25 cellular contexts compared by ENCODE assay signal in genomic region chr4:172515266-172515879, GRCh38.
DNase-seq lines count a peak whose midpoint lies in the region; ATAC-seq, FAIRE-seq and TF ChIP-seq lines count a peak whose summit lies in the region.
"Had no signal": no experiment of that assay in that cellular context is flagged by ENCODE, and none has a peak within 500 bp of the region (broad histone marks: within the 10 kb centered on the region; RNA-seq: fewer than 3 reads in every experiment).

No MANE protein-coding gene starts in this region.

- DNase-seq in NCI-H82 (lab: John Stamatoyannopoulos, UW) (peak; percentile 36), NCI-H82 treated with DMSO at 0.1 percent for 48 hours (lab: John Stamatoyannopoulos, UW; ENCODE audit: unreplicated experiment) (no peak), astrocyte (ENCODE audit: low read depth) (peak; percentile 54), iPS DF 4.7 (ENCODE audit: extremely low read depth, low spot score) (peak; percentile 9), NCI-H510A (lab: John Stamatoyannopoulos, UW) (no peak), left colon (no peak), germinal center (ENCODE audit: low spot score) (no peak), NCI-H1417 (lab: John Stamatoyannopoulos, UW) (no peak)
- DNase-seq: 8988T; activated effector memory CD4-positive, alpha-beta T cell treated with Interleukin-2 at 50 U/mL for 16 hours; amygdala; colonic mucosa; DMS79 treated with DMSO at 0.1 percent for 48 hours; gastrocnemius medialis; Kasumi-1; SHP77 treated with DMSO at 0.1 percent for 48 hours; stimulated activated CD4-positive, alpha-beta T cell treated with anti-CD3 and anti-CD28 coated beads, Interleukin-15, amount 100 ng/mL, for 24 hours; stimulated activated naive CD4-positive, alpha-beta T cell treated with Interleukin-2 at 50 U/mL for 16 hours; T-helper 2 cell had no signal

- TF ChIP-seq CTCF in astrocyte (IDR thresholded peaks at IDR 0.05; ENCODE audit: insufficient read depth, low read depth, low read length): no peak

- H3K79me2 ChIP-seq in astrocyte (ENCODE audit: insufficient read depth, low read length): no peaks in the 10 kb centered on the region

- H3K9me3 Mint-ChIP-seq in astrocyte (ENCODE audit: unreplicated experiment): peaks cover 4% of the 10 kb centered on the region

- H3K27ac Mint-ChIP-seq in astrocyte (ENCODE audit: unreplicated experiment): peak overlapping the region; percentile 80
- H3K27ac Mint-ChIP-seq: memory B cell had no signal

- H3K27me3 ChIP-seq in astrocyte (ENCODE audit: insufficient read depth, low read length): no peaks in the 10 kb centered on the region
- H3K27me3 ChIP-seq: colonic mucosa, gastrocnemius medialis, tibial nerve had no signal

- H3K9ac ChIP-seq in astrocyte (ENCODE audit: low read length): no peak overlapping the region

- no peak for ATAC-seq in left colon
- ATAC-seq: activated CD4-positive, CD25-positive, alpha-beta regulatory T cell treated with anti-CD3 and anti-CD28 coated beads, Interleukin-2, amount 50 U/mL, for 24 hours; gastrocnemius medialis had no signal

- H3K27me3 Mint-ChIP-seq in astrocyte (ENCODE audit: low read depth, unreplicated experiment): no peaks in the 10 kb centered on the region
- H3K27me3 Mint-ChIP-seq: memory B cell had no signal

- H3K27ac ChIP-seq in astrocyte (ENCODE audit: low read depth, low read length): no peak overlapping the region
- H3K27ac ChIP-seq: colonic mucosa, gastrocnemius medialis, tibial nerve had no signal

- no peak overlapping the region for H3K4me3 Mint-ChIP-seq in astrocyte (ENCODE audit: unreplicated experiment)
- H3K4me3 Mint-ChIP-seq: memory B cell, neural crest cell had no signal

- H3K4me3 ChIP-seq in astrocyte (ENCODE audit: insufficient read depth, low read depth, low read length): no peak overlapping the region
- H3K4me3 ChIP-seq: colonic mucosa, gastrocnemius medialis, tibial nerve had no signal

- no peaks in the 10 kb centered on the region for H4K20me1 ChIP-seq in astrocyte (ENCODE audit: insufficient read depth, low read length)

- no peaks in the 10 kb centered on the region for H3K36me3 Mint-ChIP-seq in astrocyte (ENCODE audit: low read depth, unreplicated experiment)
- H3K36me3 Mint-ChIP-seq: memory B cell had no signal

- H3K36me3 ChIP-seq in astrocyte (ENCODE audit: insufficient read depth, low read length): no peaks in the 10 kb centered on the region
- H3K36me3 ChIP-seq: colonic mucosa, gastrocnemius medialis, tibial nerve had no signal

- no peak for FAIRE-seq in astrocyte (lab: Jason Lieb, UNC)
- FAIRE-seq: endothelial cell of umbilical vein, islet of Langerhans had no signal

- H3K4me1 Mint-ChIP-seq in astrocyte (ENCODE audit: low read depth, unreplicated experiment): peaks cover 13% of the 10 kb centered on the region
- H3K4me1 Mint-ChIP-seq: memory B cell, neural crest cell had no signal

- intact Hi-C loops in left colon (cut with DNase I, micrococcal nuclease): no loop called here

- no peak overlapping the region for H2AFZ ChIP-seq in astrocyte (ENCODE audit: low read depth, low read length)

- peak overlapping the region; percentile 10 for H3K4me2 ChIP-seq in astrocyte (ENCODE audit: low read length)

- no peaks in the 10 kb centered on the region for H3K4me1 ChIP-seq in astrocyte (ENCODE audit: insufficient read depth, low read length)
- H3K4me1 ChIP-seq: colonic mucosa, gastrocnemius medialis, tibial nerve had no signal

- H3K9me3 ChIP-seq in astrocyte (ENCODE audit: insufficient read depth, low read depth, low read length): no peaks in the 10 kb centered on the region
- H3K9me3 ChIP-seq: colonic mucosa, gastrocnemius medialis, tibial nerve had no signal

Comparison
In these comparisons a context has a peak if more than half of its experiments do, and no peak if none do; other contexts are left out.
1. DNase-seq: peak in NCI-H82 (single experiment), astrocyte (single experiment) and iPS DF 4.7 (single experiment); none in NCI-H82 treated with DMSO at 0.1 percent for 48 hours (single experiment), NCI-H510A (single experiment), left colon (0 of 2), germinal center (single experiment) and NCI-H1417 (0 of 3).